In genomic region chr9:33297455-33297854, GRCh38 we compare ENCODE assay signal across 9 cellular contexts. TPM values are rescaled to one million over a fixed set of nuclear protein-coding genes. Genes with fewer than 3 reads are reported as not detected.
A peak's percentile ranks its signal among the peaks of the same experiment; 100 is the strongest.
DNase-seq lines count a peak whose midpoint lies in the region; ATAC-seq, FAIRE-seq and TF ChIP-seq lines count a peak whose summit lies in the region.
"Had no signal": no experiment of that assay in that cellular context is flagged by ENCODE, and none has a peak within 500 bp of the region (broad histone marks: within the 10 kb centered on the region; RNA-seq: fewer than 3 reads in every experiment).

No MANE protein-coding gene starts in this region.

- peak; percentile 62 for DNase-seq in activated CD4-positive, alpha-beta T cell treated with anti-CD3 and anti-CD28 coated beads, Interleukin-2, amount 10 ng/mL, durations not matched to agents 24 days and 14 days
- no peak for DNase-seq in activated CD4-positive, alpha-beta T cell treated with anti-CD3 and anti-CD28 coated beads for 1 hour
- DNase-seq in NCI-H1105 treated with DMSO at 0.1 percent for 48 hours (lab: John Stamatoyannopoulos, UW) (peak; percentile 20), K562 (ENCODE audit: extremely low read depth in 1 of 4, low spot score in 3 of 4) (peak in 2 of 4 experiments; percentile 11 to 60), pancreas (peak in 3 of 6 donors; percentile 18 to 55 (median 23)), brain microvascular endothelial cell (no peak), NCI-H2227 treated with DMSO at 0.1 percent for 48 hours (lab: John Stamatoyannopoulos, UW) (no peak)

- peak overlapping the region; percentile 14 for H3K4me2 ChIP-seq in K562 (ENCODE audit: insufficient read depth, low read length)

- no peaks in the 10 kb centered on the region for H3K9me1 ChIP-seq in K562 (ENCODE audit: control insufficient read depth, insufficient read depth, low read length)

- intact Hi-C loops in activated CD4-positive, alpha-beta T cell treated with anti-CD3 and anti-CD28 coated beads, Interleukin-2, amount 10 ng/mL, durations not matched to agents 24 days and 14 days (cut with micrococcal nuclease): loop anchor here (10.0 kb wide), 1 partner anchor 517 kb away; the partner anchor contains the start of gene UBE2R2
- intact Hi-C loops in K562 (cut with micrococcal nuclease) (no loop called here), pancreas (cut with DNase I) (no loop called here)

- H3K4me3 ChIP-seq in K562 (no peak overlapping the region), pancreas (no peak overlapping the region), brain microvascular endothelial cell (ENCODE audit: low read depth, low read length) (no peak overlapping the region)

- CTCF ChIA-PET in K562 (lab: Yijun Ruan, JAX; ENCODE audit: low intra/inter-chr PET ratio): no interaction called here

- H4K20me1 ChIP-seq in K562 (replicated peaks; ENCODE audit: control insufficient read depth, insufficient read depth, low read length): 0 out of 2 replicates have a peak, but pooled peaks cover 18% of the 10 kb centered on the region

- H3K9me3 Mint-ChIP-seq in activated CD4-positive, alpha-beta T cell treated with anti-CD3 and anti-CD28 coated beads, Interleukin-2, amount 10 ng/mL, durations not matched to agents 24 days and 14 days: peaks cover 2% of the 10 kb centered on the region

- H3K27ac ChIP-seq in K562 (ENCODE audit: extremely low read depth, low read depth, low read length) (no peak overlapping the region), pancreas (peak overlapping the region in 1 of 4 donors; percentile 13), brain microvascular endothelial cell (no peak overlapping the region)

- H3K36me3 Mint-ChIP-seq in activated CD4-positive, alpha-beta T cell treated with anti-CD3 and anti-CD28 coated beads, Interleukin-2, amount 10 ng/mL, durations not matched to agents 24 days and 14 days (ENCODE audit: low read depth): peaks cover 70% of the 10 kb centered on the region

- no TSS peak for BruUV-seq in K562 (replicated peaks; lab: Mats Ljungman, UMichigan)

- WGBS in K562 (ENCODE audit: insufficient coverage, low coverage, missing lambda C conversion rate): 14% methylated on average over 1 of the region's 1 CpG
- WGBS in pancreas, 2 donors: 18 to 25% methylated on average over 1 of the region's 1 CpG

- H3K27me3 Mint-ChIP-seq in activated CD4-positive, alpha-beta T cell treated with anti-CD3 and anti-CD28 coated beads, Interleukin-2, amount 10 ng/mL, durations not matched to agents 24 days and 14 days: no peaks in the 10 kb centered on the region

- peaks cover 95% of the 10 kb centered on the region for H3K36me3 ChIP-seq in K562 (ENCODE audit: control insufficient read depth, insufficient read depth, low read length)
- peaks cover 0 to 41% (median 9%) of the 10 kb centered on the region in 3 donors for H3K36me3 ChIP-seq in pancreas
- peaks cover 61% of the 10 kb centered on the region for H3K36me3 ChIP-seq in brain microvascular endothelial cell (replicated peaks)

- no peak for TF ChIP-seq RAD21 in K562 (CRISPR knock-in tag; conservative IDR thresholded peaks at IDR 0.05 in 1 of 2, IDR thresholded peaks at IDR 0.05 in 1 of 2)

- peaks cover 52% of the 10 kb centered on the region for H3K4me1 Mint-ChIP-seq in activated CD4-positive, alpha-beta T cell treated with anti-CD3 and anti-CD28 coated beads, Interleukin-2, amount 10 ng/mL, durations not matched to agents 24 days and 14 days

- no peaks in the 10 kb centered on the region for H3K27me3 ChIP-seq in K562 (ENCODE audit: control insufficient read depth in 2 of 2, insufficient read depth in 2 of 2, low read length in 2 of 2)
- H3K27me3 ChIP-seq in pancreas: no peaks in the 10 kb centered on the region
- H3K27me3 ChIP-seq in brain microvascular endothelial cell (replicated peaks): no peaks in the 10 kb centered on the region

- TF ChIP-seq POLR2A in K562 (conservative IDR thresholded peaks at IDR 0.05): no peak

- no peak overlapping the region for H2AFZ ChIP-seq in K562 (ENCODE audit: low read depth, low read length)

- no peak for TF ChIP-seq EP300 in K562 (IDR thresholded peaks at IDR 0.05; ENCODE audit: low read length)

- peaks cover 87% of the 10 kb centered on the region for H3K79me2 ChIP-seq in K562 (ENCODE audit: control insufficient read depth, insufficient read depth, low read length)

- POLR2A ChIA-PET in K562 (lab: Yijun Ruan, JAX): interaction anchor here (1.7 kb wide), 1 partner anchor 21 kb away, joined by 5 read pairs; no protein-coding TSS in a partner anchor

- FAIRE-seq in K562 (lab: Jason Lieb, UNC) (peak; percentile 6), pancreas (lab: Jason Lieb, UNC) (no peak)

- no peaks in the 10 kb centered on the region for H3K9me3 ChIP-seq in K562 (replicated peaks; ENCODE audit: control insufficient read depth, insufficient read depth, low read depth, low read length)
- H3K9me3 ChIP-seq in pancreas: no peaks in the 10 kb centered on the region

- peak; percentile 93 for ATAC-seq in HG02759 (IDR thresholded peaks at IDR 0.05; ENCODE audit: unreplicated experiment)
- ATAC-seq in K562: peak; percentile 82
- peak; percentile 41 to 82 (median 68) for ATAC-seq in pancreas

- TF ChIP-seq CTCF in K562 (IDR thresholded peaks at IDR 0.05 in 2 of 3, conservative IDR thresholded peaks at IDR 0.05 in 1 of 3; ENCODE audit: insufficient read depth in 2 of 3, low read depth in 1 of 3, low read length in 3 of 3) (no peak), pancreas (IDR thresholded peaks at IDR 0.05) (no peak), brain microvascular endothelial cell (IDR thresholded peaks at IDR 0.05; ENCODE audit: low read depth, low read length, missing control alignments) (no peak)

- H3K4me1 ChIP-seq in K562 (replicated peaks in 1 of 2; ENCODE audit: control insufficient read depth in 2 of 2, insufficient read depth in 2 of 2, low read length in 2 of 2): peaks cover 4 to 11% of the 10 kb centered on the region in 2 experiments; a peak in 3 of 5 replicates
- H3K4me1 ChIP-seq in pancreas: peaks cover 9 to 58% (median 18%) of the 10 kb centered on the region in 3 donors

- H3K4me3 Mint-ChIP-seq in activated CD4-positive, alpha-beta T cell treated with anti-CD3 and anti-CD28 coated beads, Interleukin-2, amount 10 ng/mL, durations not matched to agents 24 days and 14 days: peak overlapping the region; percentile 39

- in situ Hi-C loops in K562 (cut with MboI) (no loop called here), brain microvascular endothelial cell (cut with HindIII; ENCODE audit: low pct_ligation_motif_present, low sequenced_read_pairs) (no loop called here)

- H3K9ac ChIP-seq in K562 (ENCODE audit: insufficient read depth in 1 of 2, low read depth in 2 of 2, low read length in 2 of 2): peak overlapping the region in 1 of 2 experiments; percentile 68; a peak in 1 of 4 replicates

- peak overlapping the region; percentile 79 for H3K27ac Mint-ChIP-seq in activated CD4-positive, alpha-beta T cell treated with anti-CD3 and anti-CD28 coated beads, Interleukin-2, amount 10 ng/mL, durations not matched to agents 24 days and 14 days

RNA-seq across cellular contexts. Expression of gene NFX1, which starts 7.1 kb away (rescaled TPM):
- total RNA-seq in activated CD4-positive, alpha-beta T cell treated with anti-CD3 and anti-CD28 coated beads, Interleukin-2, amount 10 ng/mL, durations not matched to agents 24 days and 14 days: 37.2 and 38.7 TPM in 2 replicates
- 66.7 and 97.6 TPM in 2 replicates for total RNA-seq in K562 (2011; cell fraction: chromatin; rRNA removed; ENCODE audit: low replicate concordance)
- total RNA-seq in K562 (2011; cell fraction: nucleolus; rRNA removed): 38.2 and 46.5 TPM in 2 replicates
- total RNA-seq in K562 (2011; cell fraction: nucleoplasm; rRNA removed): 46.0 and 51.6 TPM in 2 replicates
- total RNA-seq in K562 (2014; rRNA removed) (22.1 and 23.8 TPM in 2 replicates), K562 (2014; rRNA removed; fragmentation: Illumina TruSeq; extraction: Trizol) (26.3 and 28.7 TPM in 2 replicates), K562 (2015; rRNA removed; fragmentation: Illumina TruSeq; extraction: Trizol) (24.8 and 26.8 TPM in 2 replicates), K562 (2021) (29.9 and 30.8 TPM in 2 replicates), pancreas (10 to 100 TPM; 15.8 to 19.2 (median 17.3) TPM)
- polyA plus RNA-seq in K562 (2011; rRNA removed) (36.5 and 38.9 TPM in 2 replicates), K562 (2014; fragmentation: Illumina TruSeq; extraction: Trizol) (32.7 and 38.5 TPM in 2 replicates), K562 (2014; fragmentation: Nextera tagmentation; extraction: Ambion mirVana) (10 to 100 TPM in 1 of 2 experiments, 1 to 10 TPM in 1; 8.8 to 32.5 TPM), K562 (2014; rRNA removed) (24.0 TPM in 2 replicates), pancreas (10 to 100 TPM in 1 of 2 donors, 1 to 10 TPM in 1; 8.2 to 14.5 TPM)
- polyA plus RNA-seq in K562 (2011; cell fraction: cytosol; rRNA removed): 37.3 and 38.7 TPM in 2 replicates
- 31.5 and 51.2 TPM in 2 replicates for polyA plus RNA-seq in K562 (2011; cell fraction: nucleus; rRNA removed)
- polyA plus RNA-seq in K562 (2012): 24.7 and 28.0 TPM in 2 replicates
- 86.2 and 99.5 TPM in 2 replicates for polyA minus RNA-seq in K562 (2011; rRNA and poly(A)+ RNA removed)
- polyA minus RNA-seq in K562 (2011; cell fraction: cytosol; rRNA and poly(A)+ RNA removed): 17.6 and 30.2 TPM in 2 replicates
- polyA minus RNA-seq in K562 (2011; cell fraction: nucleus; rRNA and poly(A)+ RNA removed): 29.8 and 38.5 TPM in 2 replicates

RNA-seq across cellular contexts. Expression of gene CHMP5, which starts 32.6 kb away (rescaled TPM):
- total RNA-seq in activated CD4-positive, alpha-beta T cell treated with anti-CD3 and anti-CD28 coated beads, Interleukin-2, amount 10 ng/mL, durations not matched to agents 24 days and 14 days: 73.9 and 77.7 TPM in 2 replicates
- total RNA-seq in K562 (2011; cell fraction: chromatin; rRNA removed; ENCODE audit: low replicate concordance): 5.5 and 19.4 TPM in 2 replicates
- 4.7 and 5.7 TPM in 2 replicates for total RNA-seq in K562 (2011; cell fraction: nucleolus; rRNA removed)
- 14.0 and 18.7 TPM in 2 replicates for total RNA-seq in K562 (2011; cell fraction: nucleoplasm; rRNA removed)
- total RNA-seq in K562 (2014; rRNA removed): 34.2 and 42.8 TPM in 2 replicates
- total RNA-seq in K562 (2014; rRNA removed; fragmentation: Illumina TruSeq; extraction: Trizol): 59.9 and 71.6 TPM in 2 replicates
- total RNA-seq in K562 (2015; rRNA removed; fragmentation: Illumina TruSeq; extraction: Trizol): 33.8 and 36.5 TPM in 2 replicates
- 36.0 and 39.3 TPM in 2 replicates for total RNA-seq in K562 (2021)
- 53.3 and 67.2 TPM in 2 replicates for polyA plus RNA-seq in K562 (2011; rRNA removed)
- polyA plus RNA-seq in K562 (2011; cell fraction: cytosol; rRNA removed): 9.2 and 27.3 TPM in 2 replicates
- polyA plus RNA-seq in K562 (2011; cell fraction: nucleus; rRNA removed): 8.0 and 17.0 TPM in 2 replicates
- polyA plus RNA-seq in K562 (2012): 38.2 and 46.2 TPM in 2 replicates
- 50.9 and 53.0 TPM in 2 replicates for polyA plus RNA-seq in K562 (2014; fragmentation: Illumina TruSeq; extraction: Trizol)
- polyA plus RNA-seq in K562 (2014; fragmentation: Nextera tagmentation; extraction: Ambion mirVana): 100 to 1,000 TPM in 1 of 2 experiments, 10 to 100 TPM in 1; 99.5 to 105 TPM
- 53.0 and 54.9 TPM in 2 replicates for polyA plus RNA-seq in K562 (2014; rRNA removed)
- polyA minus RNA-seq in K562 (2011; rRNA and poly(A)+ RNA removed): 50.1 and 53.8 TPM in 2 replicates
- polyA minus RNA-seq in K562 (2011; cell fraction: cytosol; rRNA and poly(A)+ RNA removed): 13.8 and 14.3 TPM in 2 replicates
- polyA minus RNA-seq in K562 (2011; cell fraction: nucleus; rRNA and poly(A)+ RNA removed): 4.0 and 5.9 TPM in 2 replicates
- 10 to 100 TPM; 14.1 to 29.3 (median 16.8) TPM for total RNA-seq in pancreas
- 10 to 100 TPM; 19.0 to 39.2 TPM for polyA plus RNA-seq in pancreas

RNA-seq across cellular contexts. Expression of gene BAG1, which starts 32.9 kb away (rescaled TPM):
- total RNA-seq in activated CD4-positive, alpha-beta T cell treated with anti-CD3 and anti-CD28 coated beads, Interleukin-2, amount 10 ng/mL, durations not matched to agents 24 days and 14 days: 72.4 and 73.6 TPM in 2 replicates
- 64.8 and 75.0 TPM in 2 replicates for total RNA-seq in K562 (2011; cell fraction: chromatin; rRNA removed; ENCODE audit: low replicate concordance)
- total RNA-seq in K562 (2011; cell fraction: nucleolus; rRNA removed): 51.1 and 58.0 TPM in 2 replicates
- total RNA-seq in K562 (2011; cell fraction: nucleoplasm; rRNA removed): 69.4 and 101 TPM in 2 replicates
- total RNA-seq in K562 (2014; rRNA removed) (76.1 and 106 TPM in 2 replicates), K562 (2014; rRNA removed; fragmentation: Illumina TruSeq; extraction: Trizol) (56.0 and 57.6 TPM in 2 replicates), K562 (2015; rRNA removed; fragmentation: Illumina TruSeq; extraction: Trizol) (56.0 and 59.2 TPM in 2 replicates), K562 (2021) (86.6 and 94.5 TPM in 2 replicates), pancreas (10 to 100 TPM; 48.5 to 99.6 (median 53.3) TPM)
- polyA plus RNA-seq in K562 (2011; rRNA removed) (30.3 and 46.1 TPM in 2 replicates), K562 (2014; fragmentation: Illumina TruSeq; extraction: Trizol) (56.9 and 60.0 TPM in 2 replicates), K562 (2014; fragmentation: Nextera tagmentation; extraction: Ambion mirVana) (10 to 100 TPM in 1 of 2 experiments, 1 to 10 TPM in 1; 9.7 to 10.0 TPM), K562 (2014; rRNA removed) (103 and 120 TPM in 2 replicates), pancreas (10 to 100 TPM; 38.2 to 67.7 TPM)
- polyA plus RNA-seq in K562 (2011; cell fraction: cytosol; rRNA removed): 22.2 and 23.4 TPM in 2 replicates
- polyA plus RNA-seq in K562 (2011; cell fraction: nucleus; rRNA removed): 22.2 and 25.2 TPM in 2 replicates
- 56.8 and 58.7 TPM in 2 replicates for polyA plus RNA-seq in K562 (2012)
- 26.4 TPM in 2 replicates for polyA minus RNA-seq in K562 (2011; rRNA and poly(A)+ RNA removed)
- polyA minus RNA-seq in K562 (2011; cell fraction: cytosol; rRNA and poly(A)+ RNA removed): 13.6 and 14.4 TPM in 2 replicates
- 27.6 and 40.3 TPM in 2 replicates for polyA minus RNA-seq in K562 (2011; cell fraction: nucleus; rRNA and poly(A)+ RNA removed)

RNA-seq across cellular contexts. Expression of gene SPINK4, which starts 57.5 kb away (rescaled TPM):
- total RNA-seq in activated CD4-positive, alpha-beta T cell treated with anti-CD3 and anti-CD28 coated beads, Interleukin-2, amount 10 ng/mL, durations not matched to agents 24 days and 14 days: not detected in 2 replicates
- not detected in 2 replicates for total RNA-seq in K562 (2011; cell fraction: chromatin; rRNA removed; ENCODE audit: low replicate concordance)
- not detected in 2 replicates for total RNA-seq in K562 (2011; cell fraction: nucleolus; rRNA removed)
- total RNA-seq in K562 (2011; cell fraction: nucleoplasm; rRNA removed): not detected in 2 replicates
- total RNA-seq in K562 (2014; rRNA removed): not detected in 2 replicates
- total RNA-seq in K562 (2014; rRNA removed; fragmentation: Illumina TruSeq; extraction: Trizol): 1.1 and 1.6 TPM in 2 replicates
- total RNA-seq in K562 (2015; rRNA removed; fragmentation: Illumina TruSeq; extraction: Trizol): not detected in 2 replicates
- total RNA-seq in K562 (2021): 0.80 TPM in 1 of 2 replicates, not detected in the other
- 0.74 and 1.1 TPM in 2 replicates for polyA plus RNA-seq in K562 (2011; rRNA removed)
- 1.3 TPM in 1 of 2 replicates, not detected in the other for polyA plus RNA-seq in K562 (2011; cell fraction: cytosol; rRNA removed)
- polyA plus RNA-seq in K562 (2011; cell fraction: nucleus; rRNA removed): not detected in 2 replicates
- 0.92 and 2.0 TPM in 2 replicates for polyA plus RNA-seq in K562 (2012)
- 2.0 and 2.1 TPM in 2 replicates for polyA plus RNA-seq in K562 (2014; fragmentation: Illumina TruSeq; extraction: Trizol)
- 1 to 10 TPM; 3.9 to 5.5 TPM for polyA plus RNA-seq in K562 (2014; fragmentation: Nextera tagmentation; extraction: Ambion mirVana)
- 2.1 and 5.1 TPM in 2 replicates for polyA plus RNA-seq in K562 (2014; rRNA removed)
- polyA minus RNA-seq in K562 (2011; rRNA and poly(A)+ RNA removed): not detected in 2 replicates
- polyA minus RNA-seq in K562 (2011; cell fraction: cytosol; rRNA and poly(A)+ RNA removed): 11.9 and 19.0 TPM in 2 replicates
- polyA minus RNA-seq in K562 (2011; cell fraction: nucleus; rRNA and poly(A)+ RNA removed): 3.2 TPM in 1 of 2 replicates, not detected in the other
- 1 to 10 TPM in 1 of 6 donors, not detected in 5; 1.4 TPM for total RNA-seq in pancreas
- 1 to 10 TPM; 1.5 to 9.2 TPM for polyA plus RNA-seq in pancreas
- total RNA-seq: lower leg skin had no signal

Comparison
In these comparisons a context has a peak if more than half of its experiments do, and no peak if none do; other contexts are left out.
1. DNase-seq: peak in activated CD4-positive, alpha-beta T cell treated with anti-CD3 and anti-CD28 coated beads, Interleukin-2, amount 10 ng/mL, durations not matched to agents 24 days and 14 days (single experiment) and NCI-H1105 treated with DMSO at 0.1 percent for 48 hours (single experiment); none in activated CD4-positive, alpha-beta T cell treated with anti-CD3 and anti-CD28 coated beads for 1 hour (single experiment), brain microvascular endothelial cell (single experiment) and NCI-H2227 treated with DMSO at 0.1 percent for 48 hours (single experiment).
2. Peak in every context shown above with its lines, with median percentiles within 50 percentile points of each other: ATAC-seq.